Comparison of ENCODE assay signal across 26 cellular contexts in genomic region chr4:122167369-122167768, GRCh38. TPM values are rescaled to one million over a fixed set of nuclear protein-coding genes. Genes with fewer than 3 reads are reported as not detected.
DNase-seq lines count a peak whose midpoint lies in the region; ATAC-seq, FAIRE-seq and TF ChIP-seq lines count a peak whose summit lies in the region.
"Had no signal": no experiment of that assay in that cellular context is flagged by ENCODE, and none has a peak within 500 bp of the region (broad histone marks: within the 10 kb centered on the region; RNA-seq: fewer than 3 reads in every experiment).

No MANE protein-coding gene starts in this region.

- ATAC-seq in DND-41 (ENCODE audit: insufficient read depth, low read depth) (no peak), GM21717 (IDR thresholded peaks at IDR 0.05; ENCODE audit: unreplicated experiment) (no peak), GM21825 (IDR thresholded peaks at IDR 0.05; ENCODE audit: unreplicated experiment) (no peak)
- ATAC-seq: CD8-positive, alpha-beta T cell; Right ventricle myocardium inferior; SK-N-SH treated with all-trans-retinoic acid at 6 μM for 48 hours had no signal

- H3K23ac ChIP-seq in H1 (ENCODE audit: insufficient read length) (no peak overlapping the region), mesendoderm (ENCODE audit: low read length) (no peak overlapping the region)

- no peak overlapping the region for H3K27ac Mint-ChIP-seq in activated naive CD4-positive, alpha-beta T cell treated with anti-CD3 and anti-CD28 coated beads for 36 hours
- H3K27ac Mint-ChIP-seq: CD8-positive, alpha-beta T cell had no signal

- H2AFZ ChIP-seq in DND-41 (ENCODE audit: low read depth, low read length) (no peak overlapping the region), H1 (ENCODE audit: low read length) (no peak overlapping the region)
- H2AFZ ChIP-seq: PC-9 had no signal

- DNase-seq in DND-41 (no peak), HL-60 (ENCODE audit: low read depth in 1 of 2, low spot score in 1 of 2) (no peak), H1 (ENCODE audit: low read depth in 1 of 2, low spot score in 2 of 2) (no peak), mesendoderm (peak; percentile 13), DMS114 treated with DMSO at 0.1 percent for 48 hours (lab: John Stamatoyannopoulos, UW; ENCODE audit: unreplicated experiment) (no peak)
- no peak for DNase-seq in activated naive CD4-positive, alpha-beta T cell treated with anti-CD3 and anti-CD28 coated beads for 36 hours
- DNase-seq: AML-193; CD8-positive, alpha-beta T cell; DMS 273 treated with DMSO at 0.1 percent for 48 hours; KBM-7; NCI-H1105; NCI-H1436 treated with DMSO at 0.1 percent for 48 hours; NCI-H187 treated with DMSO at 0.1 percent for 48 hours; NCI-H2171 treated with DMSO at 0.1 percent for 48 hours; NCI-H345; NCI-H524 treated with DMSO at 0.1 percent for 48 hours; NCI-H774; PC-9; SJCRH30 had no signal

- H3K4me2 ChIP-seq in DND-41 (ENCODE audit: insufficient read depth, low read length) (no peak overlapping the region), H1 (ENCODE audit: insufficient read depth in 1 of 2, low read depth in 2 of 2, low read length in 2 of 2) (no peak overlapping the region), mesendoderm (ENCODE audit: low read length) (no peak overlapping the region)
- H3K4me2 ChIP-seq: PC-9 had no signal

- H3K4me1 Mint-ChIP-seq in activated naive CD4-positive, alpha-beta T cell treated with anti-CD3 and anti-CD28 coated beads for 36 hours (ENCODE audit: low read depth): peaks cover 22% of the 10 kb centered on the region

- H3K9ac ChIP-seq in DND-41 (ENCODE audit: low read depth, low read length) (no peak overlapping the region), H1 (replicated peaks in 1 of 4; ENCODE audit: extremely low read depth in 1 of 4, low read depth in 3 of 4, low read length in 3 of 4) (no peak overlapping the region), mesendoderm (ENCODE audit: low read length) (no peak overlapping the region)
- H3K9ac ChIP-seq: BLaER1 treated with 17β-estradiol and CSF1 and Interleukin-3, amounts not matched to agents 10 nM and 100 nM had no signal

- no peaks in the 10 kb centered on the region for H3K27me3 Mint-ChIP-seq in activated naive CD4-positive, alpha-beta T cell treated with anti-CD3 and anti-CD28 coated beads for 36 hours (ENCODE audit: low read depth)

- peaks cover 6% of the 10 kb centered on the region; the same call in 1 of the 2 replicates for H3K79me2 ChIP-seq in DND-41 (ENCODE audit: insufficient read depth, low read length)
- H3K79me2 ChIP-seq in H1 (ENCODE audit: control insufficient read depth in 1 of 2, insufficient read depth in 2 of 2, low read length in 2 of 2): peaks cover 3 to 18% of the 10 kb centered on the region in 2 experiments; a peak in 2 of 4 replicates
- peaks cover 6% of the 10 kb centered on the region for H3K79me2 ChIP-seq in mesendoderm (ENCODE audit: control insufficient read depth, insufficient read depth, low read length)

- H3K79me1 ChIP-seq in H1 (ENCODE audit: low read depth, low read length) (peaks cover 5% of the 10 kb centered on the region; the same call in 1 of the 2 replicates), mesendoderm (ENCODE audit: low read length) (peaks cover 6% of the 10 kb centered on the region)

- H3K27me3 ChIP-seq in DND-41 (ENCODE audit: insufficient read depth, low read length, poor library complexity) (no peaks in the 10 kb centered on the region), HL-60 (ENCODE audit: insufficient read depth, poor library complexity, severe bottlenecking) (no peaks in the 10 kb centered on the region), H1 (replicated peaks in 1 of 4; ENCODE audit: control insufficient read depth in 3 of 4, extremely low read depth in 1 of 4, insufficient read depth in 3 of 4, low read length in 3 of 4) (no peaks in the 10 kb centered on the region), mesendoderm (ENCODE audit: insufficient read depth, low read length, poor library complexity) (no peaks in the 10 kb centered on the region)
- H3K27me3 ChIP-seq: BLaER1 treated with 17β-estradiol and CSF1 and Interleukin-3, amounts not matched to agents 10 nM and 100 nM; SJCRH30 had no signal

- H2BK120ac ChIP-seq in H1 (replicated peaks; ENCODE audit: low read depth, low read length) (no peak overlapping the region), mesendoderm (ENCODE audit: low read depth, low read length) (no peak overlapping the region)

- no peak overlapping the region for H4K91ac ChIP-seq in H1 (replicated peaks; ENCODE audit: insufficient read length, low read length)

- H2AK5ac ChIP-seq in H1 (ENCODE audit: low read depth, low read length): 0 out of 2 replicates have a peak overlapping the region, but pooled peaks have one; percentile 53
- no peak overlapping the region for H2AK5ac ChIP-seq in mesendoderm (ENCODE audit: low read length)

- H3K23me2 ChIP-seq in H1 (ENCODE audit: low read depth, low read length): no peaks in the 10 kb centered on the region

- 88% methylated on average over 4 of the region's 4 CpGs; no CpG with 5 or more reads in 1 of the 2 experiments for WGBS in H1 (ENCODE audit: extremely low coverage in 1 of 2, insufficient coverage in 1 of 2, insufficient read length in 1 of 2, insufficient replicate concordance in 2 of 2, low coverage in 1 of 2, low lambda C conversion rate in 2 of 2, missing lambda C conversion rate in 1 of 2), 2 experiments
- no CpG with 5 or more reads among the region's 4 CpGs for WGBS in mesendoderm (ENCODE audit: extremely low coverage, insufficient coverage, low lambda C conversion rate)

- no peak overlapping the region for H4K5ac ChIP-seq in H1 (ENCODE audit: insufficient read length, low read depth, low read length)
- H4K5ac ChIP-seq in mesendoderm (ENCODE audit: low read length): no peak overlapping the region

- intact Hi-C loops in activated naive CD4-positive, alpha-beta T cell treated with anti-CD3 and anti-CD28 coated beads for 36 hours (cut with micrococcal nuclease): no loop called here

- CTCF ChIA-PET in H1 (lab: Charles Lee; ENCODE audit: partially characterized antibody): interaction anchor here (0.7 to 1.1 kb wide), 5 partner anchors 10 to 170 kb away, joined by 3 to 4 read pairs (median 3); no protein-coding TSS in a partner anchor
- CTCF ChIA-PET in activated naive CD4-positive, alpha-beta T cell treated with anti-CD3 and anti-CD28 coated beads for 36 hours (lab: Charles Lee): no interaction called here

- H4K8ac ChIP-seq in H1 (ENCODE audit: extremely low read depth, insufficient read depth, low read length) (no peak overlapping the region), mesendoderm (ENCODE audit: low read depth, low read length) (no peak overlapping the region)

- H3K14ac ChIP-seq in H1 (ENCODE audit: insufficient read length): no peak overlapping the region

- H3K4me1 ChIP-seq in DND-41 (ENCODE audit: insufficient read depth, low read length) (no peaks in the 10 kb centered on the region), H1 (replicated peaks in 1 of 4; ENCODE audit: control insufficient read depth in 3 of 4, insufficient read depth in 4 of 4, low read length in 3 of 4) (0 out of 7 replicates have a peak, but pooled peaks cover 0 to 2% (median 0%) of the 10 kb centered on the region in 4 experiments), mesendoderm (ENCODE audit: control insufficient read depth, low read depth, low read length) (no peaks in the 10 kb centered on the region)
- H3K4me1 ChIP-seq: SJCRH30 had no signal

- no peak overlapping the region for H2BK5ac ChIP-seq in H1 (ENCODE audit: low read depth, low read length)
- H2BK5ac ChIP-seq in mesendoderm (ENCODE audit: low read length): no peak overlapping the region

- H3K18ac ChIP-seq in H1 (ENCODE audit: extremely low read depth, low read length) (no peak overlapping the region), mesendoderm (ENCODE audit: low read length) (no peak overlapping the region)

- no peaks in the 10 kb centered on the region for H3K36me3 ChIP-seq in DND-41 (ENCODE audit: insufficient read depth, low read length)
- H3K36me3 ChIP-seq in H1 (ENCODE audit: control insufficient read depth in 2 of 4, insufficient read depth in 4 of 4, low read length in 3 of 4): no peaks in the 10 kb centered on the region
- no peaks in the 10 kb centered on the region for H3K36me3 ChIP-seq in mesendoderm (ENCODE audit: control insufficient read depth, insufficient read depth, low read length)
- H3K36me3 ChIP-seq: SJCRH30 had no signal

- no peak overlapping the region for H3K27ac ChIP-seq in DND-41 (ENCODE audit: low read length)
- H3K27ac ChIP-seq in HL-60 (replicated peaks): peak overlapping the region; percentile 36
- H3K27ac ChIP-seq in H1 (ENCODE audit: low read depth, low read length): no peak overlapping the region
- no peak overlapping the region for H3K27ac ChIP-seq in mesendoderm (ENCODE audit: low read depth, low read length)
- H3K27ac ChIP-seq: BLaER1 treated with 17β-estradiol and CSF1 and Interleukin-3, amounts not matched to agents 10 nM and 100 nM; PC-9; SJCRH30 had no signal

- peaks cover 8% of the 10 kb centered on the region for H3K36me3 Mint-ChIP-seq in activated naive CD4-positive, alpha-beta T cell treated with anti-CD3 and anti-CD28 coated beads for 36 hours (ENCODE audit: low read depth)

- TF ChIP-seq EP300 in H1 (IDR thresholded peaks at IDR 0.05; ENCODE audit: borderline replicate concordance in 1 of 2, low read depth in 2 of 2, low read length in 2 of 2): no peak

- H3K9me3 ChIP-seq in DND-41 (ENCODE audit: insufficient read depth, low read length, severe bottlenecking) (no peaks in the 10 kb centered on the region), H1 (ENCODE audit: insufficient read depth in 2 of 2, low read depth in 1 of 2, low read length in 1 of 2) (no peaks in the 10 kb centered on the region)
- H3K9me3 ChIP-seq: SJCRH30 had no signal

- FAIRE-seq in H1 (lab: Jason Lieb, UNC): no peak
- FAIRE-seq: A204.1, H54 had no signal

- TF ChIP-seq POLR2A in H1 (IDR thresholded peaks at IDR 0.05; ENCODE audit: control extremely low read depth in 1 of 2, low read depth in 2 of 2, low read length in 2 of 2): no peak

- H3K4ac ChIP-seq in H1 (replicated peaks; ENCODE audit: insufficient read length, low read depth, low read length): no peak overlapping the region
- no peak overlapping the region for H3K4ac ChIP-seq in mesendoderm (ENCODE audit: low read depth, low read length)

- H4K20me1 ChIP-seq in DND-41 (ENCODE audit: insufficient read depth, low read length) (peaks cover 6% of the 10 kb centered on the region; the same call in 1 of the 2 replicates), H1 (replicated peaks in 1 of 2; ENCODE audit: control insufficient read depth in 1 of 2, insufficient read depth in 2 of 2, low read length in 2 of 2) (no peaks in the 10 kb centered on the region)

- POLR2A ChIA-PET in H1 (lab: Charles Lee; ENCODE audit: partially characterized antibody): no interaction called here

- peak; percentile 9 for TF ChIP-seq CTCF in DND-41 (IDR thresholded peaks at IDR 0.05; ENCODE audit: borderline replicate concordance, extremely low read depth, low read length, poor library complexity, severe bottlenecking)
- TF ChIP-seq CTCF in HL-60 (IDR thresholded peaks at IDR 0.05; ENCODE audit: insufficient read depth, low read length): no peak
- TF ChIP-seq CTCF in H1 (IDR thresholded peaks at IDR 0.05; ENCODE audit: control extremely low read depth in 1 of 3, insufficient read depth in 1 of 3, low read depth in 1 of 3, low read length in 3 of 3): peak in 2 of 3 experiments; percentile 18 to 30; a peak in 2 of 4 replicates

- H2BK20ac ChIP-seq in H1 (ENCODE audit: low read length): no peak overlapping the region

- H3K56ac ChIP-seq in H1 (replicated peaks; ENCODE audit: insufficient read length, low read depth, low read length): no peak overlapping the region
- no peak overlapping the region for H3K56ac ChIP-seq in mesendoderm (ENCODE audit: low read length)

- peak in 1 of 2 experiments; percentile 22; a peak in 1 of 4 replicates for TF ChIP-seq RAD21 in H1 (IDR thresholded peaks at IDR 0.05 in 1 of 2, conservative IDR thresholded peaks at IDR 0.05 in 1 of 2; ENCODE audit: low read depth in 2 of 2, low read length in 2 of 2)

- no peak overlapping the region for H2BK15ac ChIP-seq in H1 (ENCODE audit: low read length)
- H2BK15ac ChIP-seq in mesendoderm (replicated peaks; ENCODE audit: low read depth): no peak overlapping the region

- no peak overlapping the region for H3K4me3 ChIP-seq in DND-41 (ENCODE audit: low read depth in 1 of 2, low read length in 2 of 2)
- no peak overlapping the region for H3K4me3 ChIP-seq in HL-60 (replicated peaks; ENCODE audit: insufficient read depth, low read length)
- no peak overlapping the region for H3K4me3 ChIP-seq in H1 (ENCODE audit: extremely low read depth in 1 of 4, insufficient read depth in 2 of 4, low read depth in 3 of 4, low read length in 4 of 4)
- H3K4me3 ChIP-seq in mesendoderm (ENCODE audit: low read length): no peak overlapping the region
- H3K4me3 ChIP-seq: BLaER1 treated with 17β-estradiol and CSF1 and Interleukin-3, amounts not matched to agents 10 nM and 100 nM; PC-9; SJCRH30 had no signal

- no peak overlapping the region for H3K4me3 Mint-ChIP-seq in activated naive CD4-positive, alpha-beta T cell treated with anti-CD3 and anti-CD28 coated beads for 36 hours
- H3K4me3 Mint-ChIP-seq: CD8-positive, alpha-beta T cell had no signal

- H3K9me3 Mint-ChIP-seq in activated naive CD4-positive, alpha-beta T cell treated with anti-CD3 and anti-CD28 coated beads for 36 hours: no peaks in the 10 kb centered on the region
- H3K9me3 Mint-ChIP-seq: CD8-positive, alpha-beta T cell had no signal

- H2BK12ac ChIP-seq in H1 (ENCODE audit: low read depth, low read length): no peak overlapping the region

RNA-seq across cellular contexts. Expression of gene BLTP1, which starts 15.2 kb away (rescaled TPM):
- 27.9 and 29.8 TPM in 2 replicates for total RNA-seq in H1 (2021; fragmentation: NEBNext Ultra II Directional; extraction: Animal tissue kit (Norgen Biotek cat#: 25700))
- 9.7 and 14.0 TPM in 2 replicates for polyA plus RNA-seq in H1 (2011; rRNA removed)
- polyA plus RNA-seq in H1 (2011; cell fraction: cytosol; rRNA removed): 19.1 TPM
- polyA plus RNA-seq in H1 (2011; cell fraction: nucleus; rRNA removed): 32.5 TPM
- 11.9 to 20.3 TPM (median 18.2 TPM) in 4 replicates for polyA plus RNA-seq in H1 (2012, experiment 1 of 2)
- polyA plus RNA-seq in H1 (2012, experiment 2 of 2): 0.85 TPM
- 24.2 TPM for polyA plus RNA-seq in H1 (2013, experiment 1 of 2)
- 19.8 TPM for polyA plus RNA-seq in H1 (2013, experiment 2 of 2)
- 105 and 121 TPM in 2 replicates for polyA minus RNA-seq in H1 (2011; rRNA and poly(A)+ RNA removed)
- polyA minus RNA-seq in H1 (2011; cell fraction: cytosol; rRNA and poly(A)+ RNA removed): 40.0 TPM
- polyA minus RNA-seq in H1 (2011; cell fraction: nucleus; rRNA and poly(A)+ RNA removed): 256 TPM
- polyA plus RNA-seq in mesendoderm (2013, experiment 1 of 2): 10.1 TPM
- polyA plus RNA-seq in mesendoderm (2013, experiment 2 of 2): 9.9 TPM
- 10 to 100 TPM; 20.5 to 23.6 TPM for total RNA-seq in activated naive CD4-positive, alpha-beta T cell treated with anti-CD3 and anti-CD28 coated beads for 36 hours
